ENCODE assay signal across 11 cellular contexts in the genomic region with DNA sequence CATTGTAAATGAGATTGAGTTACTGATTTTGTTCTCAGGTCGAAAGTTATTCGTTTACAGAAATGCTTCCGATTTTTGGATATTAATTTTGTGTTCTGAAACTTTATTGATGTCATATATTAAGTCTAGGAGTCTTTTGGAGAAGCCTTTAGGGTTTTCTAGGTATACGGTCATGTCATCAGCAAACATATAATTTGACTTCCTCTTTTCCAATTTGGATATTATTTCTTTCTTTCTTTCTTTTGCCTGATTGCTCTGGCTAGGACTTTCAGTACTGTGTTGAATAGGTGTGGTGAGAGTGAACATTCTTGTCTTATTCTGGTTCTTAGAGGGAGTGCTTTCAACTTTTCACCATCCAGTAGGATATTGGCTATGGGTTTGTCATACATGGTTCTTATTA.
"Had no signal": no experiment of that assay in that cellular context is flagged by ENCODE, and none has a peak within 500 bp of the region (broad histone marks: within the 10 kb centered on the region; RNA-seq: fewer than 3 reads in every experiment).

No MANE protein-coding gene starts in this region.

- ATAC-seq: GM23338, HCT116 had no signal

- H3K4me3 ChIP-seq: GM23248, GM23338, HAP-1 had no signal

- DNase-seq: GM23248, GOT3, H7, H9, HCEC 1CT, HFFc6 had no signal

- H3K4me2 ChIP-seq: GM23338 had no signal

- H3K36me3 ChIP-seq: HAP-1 had no signal

- H3K27ac ChIP-seq: GM23248 had no signal

- H3K27ac Mint-ChIP-seq: GM23338, H9, HFFc6 had no signal

- H3K9me3 Mint-ChIP-seq: HFFc6 had no signal

- H3K9me3 ChIP-seq: HAP-1 had no signal

- H3K4me3 Mint-ChIP-seq: GM23338, H9, HFFc6 had no signal

- H3K9ac ChIP-seq: GM23248 had no signal

- H2AFZ ChIP-seq: GM23248, GM23338 had no signal

- FAIRE-seq: H1, H54 had no signal
